ENCODE assay signal across 10 cellular contexts in the genomic region with DNA sequence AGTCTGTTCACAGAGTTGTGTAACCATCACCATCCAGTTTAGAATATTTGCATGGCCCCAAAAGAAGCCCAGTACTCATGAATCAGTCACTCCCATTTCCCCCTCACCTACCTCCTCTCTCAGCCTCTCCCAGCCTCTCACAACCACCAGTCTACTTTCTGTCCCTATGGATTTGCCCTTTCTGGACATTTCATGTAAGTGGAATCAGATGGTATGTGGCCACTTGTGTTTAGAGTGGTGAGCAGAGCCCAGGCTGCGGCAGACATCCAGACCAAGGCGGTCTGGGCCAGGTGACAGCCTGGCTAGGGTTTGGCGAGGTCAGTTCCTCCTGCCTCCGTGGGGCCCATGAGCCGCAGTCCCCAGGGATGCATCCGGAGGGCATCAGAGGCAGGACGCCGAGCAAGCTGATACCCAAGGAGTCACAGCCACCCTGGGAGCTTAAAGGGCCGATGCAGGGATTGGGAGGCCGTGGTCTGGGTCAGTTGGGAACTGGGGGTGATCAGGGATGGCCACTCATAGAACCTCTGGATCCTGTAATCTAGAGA. TPM values are rescaled to one million over a fixed set of nuclear protein-coding genes. Genes with fewer than 3 reads are reported as not detected.
A peak's percentile ranks its signal among the peaks of the same experiment; 100 is the strongest.
DNase-seq lines count a peak whose midpoint lies in the region; ATAC-seq and TF ChIP-seq lines count a peak whose summit lies in the region.
"Had no signal": no experiment of that assay in that cellular context is flagged by ENCODE, and none has a peak within 500 bp of the region (broad histone marks: within the 10 kb centered on the region; RNA-seq: fewer than 3 reads in every experiment).

No MANE protein-coding gene starts in this region.

- no peak for TF ChIP-seq CTCF in activated CD8-positive, alpha-beta T cell treated with anti-CD3 and anti-CD28 coated beads for 36 hours (IDR thresholded peaks at IDR 0.05)
- no peak for TF ChIP-seq CTCF in Caco-2 (IDR thresholded peaks at IDR 0.05; ENCODE audit: insufficient read depth in 1 of 2, low read depth in 1 of 2, low read length in 1 of 2, severe bottlenecking in 1 of 2, unreplicated experiment in 1 of 2)

- intact Hi-C loops in activated naive CD4-positive, alpha-beta T cell treated with anti-CD3 and anti-CD28 coated beads for 36 hours (cut with micrococcal nuclease): loop anchor here (1.0 to 2.0 kb wide), 2 partner anchors 19 to 30 kb away; no protein-coding TSS in a partner anchor
- intact Hi-C loops in activated CD8-positive, alpha-beta T cell treated with anti-CD3 and anti-CD28 coated beads for 36 hours (cut with micrococcal nuclease): no loop called here
- intact Hi-C loops in Caco-2 (cut with micrococcal nuclease; ENCODE audit: unreplicated experiment): loop anchor here (5.0 kb wide), 1 partner anchor 55 kb away; no protein-coding TSS in a partner anchor

- H3K9me3 ChIP-seq in Caco-2: no peaks in the 10 kb centered on the region

- CTCF ChIA-PET in activated naive CD4-positive, alpha-beta T cell treated with anti-CD3 and anti-CD28 coated beads for 36 hours (lab: Charles Lee): no interaction called here
- CTCF ChIA-PET in activated CD8-positive, alpha-beta T cell treated with anti-CD3 and anti-CD28 coated beads for 36 hours (lab: Charles Lee): interaction anchor here (1.9 kb wide), 1 partner anchor 53 kb away, joined by 5 read pairs; no protein-coding TSS in a partner anchor
- CTCF ChIA-PET in Caco-2 (lab: Charles Lee): interaction anchor here (1.5 kb wide), 1 partner anchor 52 kb away, joined by 6 read pairs; no protein-coding TSS in a partner anchor

- BruUV-seq in Caco-2 (replicated peaks; lab: Mats Ljungman, UMichigan): no TSS peak

- H3K36me3 ChIP-seq in Caco-2 (ENCODE audit: control insufficient read depth, insufficient read depth, low read length): no peaks in the 10 kb centered on the region

- DNase-seq in activated naive CD4-positive, alpha-beta T cell treated with anti-CD3 and anti-CD28 coated beads for 36 hours: no peak
- no peak for DNase-seq in activated naive CD4-positive, alpha-beta T cell (lab: John Stamatoyannopoulos, UW)
- DNase-seq in activated CD8-positive, alpha-beta T cell treated with anti-CD3 and anti-CD28 coated beads for 36 hours: no peak
- peak; percentile 21 for DNase-seq in iPS-NIHi7 (ENCODE audit: extremely low spot score)
- no peak for DNase-seq in stimulated activated naive CD8-positive, alpha-beta T cell treated with anti-CD3 and anti-CD28 coated beads, Interleukin-15, amount 100 ng/mL, for 72 hours
- DNase-seq in HCEC 1CT: no peak
- DNase-seq in NCI-H1436 treated with DMSO at 0.1 percent for 48 hours (lab: John Stamatoyannopoulos, UW): no peak
- DNase-seq in Caco-2: no peak
- DNase-seq: central memory CD4-positive, alpha-beta T cell had no signal

- H3K27ac Mint-ChIP-seq in activated naive CD4-positive, alpha-beta T cell treated with anti-CD3 and anti-CD28 coated beads for 36 hours: peak overlapping the region; percentile 75
- H3K27ac Mint-ChIP-seq in activated CD8-positive, alpha-beta T cell treated with anti-CD3 and anti-CD28 coated beads for 36 hours: peak overlapping the region; percentile 47
- H3K27ac Mint-ChIP-seq in stimulated activated naive CD8-positive, alpha-beta T cell treated with anti-CD3 and anti-CD28 coated beads, Interleukin-15, amount 100 ng/mL, for 72 hours: peak overlapping the region; percentile 23 to 89
- H3K27ac Mint-ChIP-seq in Caco-2 (ENCODE audit: unreplicated experiment): no peak overlapping the region
- H3K27ac Mint-ChIP-seq: nephron had no signal

- H3K27me3 ChIP-seq in Caco-2 (replicated peaks; ENCODE audit: control insufficient read depth, insufficient read depth, low read length): no peaks in the 10 kb centered on the region

- POLR2A ChIA-PET in activated CD8-positive, alpha-beta T cell treated with anti-CD3 and anti-CD28 coated beads for 36 hours (lab: Charles Lee): no interaction called here
- POLR2A ChIA-PET in Caco-2 (lab: Charles Lee): no interaction called here

- no peaks in the 10 kb centered on the region for H3K9me3 Mint-ChIP-seq in activated naive CD4-positive, alpha-beta T cell treated with anti-CD3 and anti-CD28 coated beads for 36 hours
- no peaks in the 10 kb centered on the region for H3K9me3 Mint-ChIP-seq in activated CD8-positive, alpha-beta T cell treated with anti-CD3 and anti-CD28 coated beads for 36 hours
- H3K9me3 Mint-ChIP-seq in stimulated activated naive CD8-positive, alpha-beta T cell treated with anti-CD3 and anti-CD28 coated beads, Interleukin-15, amount 100 ng/mL, for 72 hours: no peaks in the 10 kb centered on the region
- H3K9me3 Mint-ChIP-seq in Caco-2 (ENCODE audit: unreplicated experiment): no peaks in the 10 kb centered on the region
- H3K9me3 Mint-ChIP-seq: nephron had no signal

- H3K36me3 Mint-ChIP-seq in activated naive CD4-positive, alpha-beta T cell treated with anti-CD3 and anti-CD28 coated beads for 36 hours (ENCODE audit: low read depth): no peaks in the 10 kb centered on the region
- no peaks in the 10 kb centered on the region for H3K36me3 Mint-ChIP-seq in activated CD8-positive, alpha-beta T cell treated with anti-CD3 and anti-CD28 coated beads for 36 hours (ENCODE audit: low read depth)
- H3K36me3 Mint-ChIP-seq in Caco-2 (ENCODE audit: insufficient read depth, unreplicated experiment): no peaks in the 10 kb centered on the region

- no peak overlapping the region for H3K4me3 ChIP-seq in Caco-2 (ENCODE audit: low read depth, low read length)

- no peak for ATAC-seq in activated CD8-positive, alpha-beta T cell treated with anti-CD3 and anti-CD28 coated beads for 36 hours
- ATAC-seq in stimulated activated naive CD8-positive, alpha-beta T cell treated with anti-CD3 and anti-CD28 coated beads, Interleukin-15, amount 100 ng/mL, for 72 hours: no peak

- no peaks in the 10 kb centered on the region for H3K4me1 ChIP-seq in Caco-2

- H3K4me3 Mint-ChIP-seq in activated naive CD4-positive, alpha-beta T cell treated with anti-CD3 and anti-CD28 coated beads for 36 hours: no peak overlapping the region
- no peak overlapping the region for H3K4me3 Mint-ChIP-seq in activated CD8-positive, alpha-beta T cell treated with anti-CD3 and anti-CD28 coated beads for 36 hours
- peak overlapping the region; percentile 38 to 58 for H3K4me3 Mint-ChIP-seq in stimulated activated naive CD8-positive, alpha-beta T cell treated with anti-CD3 and anti-CD28 coated beads, Interleukin-15, amount 100 ng/mL, for 72 hours
- no peak overlapping the region for H3K4me3 Mint-ChIP-seq in Caco-2 (ENCODE audit: unreplicated experiment)
- H3K4me3 Mint-ChIP-seq: nephron had no signal

- H3K27me3 Mint-ChIP-seq in activated naive CD4-positive, alpha-beta T cell treated with anti-CD3 and anti-CD28 coated beads for 36 hours (ENCODE audit: low read depth): no peaks in the 10 kb centered on the region
- H3K27me3 Mint-ChIP-seq in activated CD8-positive, alpha-beta T cell treated with anti-CD3 and anti-CD28 coated beads for 36 hours: no peaks in the 10 kb centered on the region
- H3K27me3 Mint-ChIP-seq in stimulated activated naive CD8-positive, alpha-beta T cell treated with anti-CD3 and anti-CD28 coated beads, Interleukin-15, amount 100 ng/mL, for 72 hours: no peaks in the 10 kb centered on the region
- H3K27me3 Mint-ChIP-seq in Caco-2 (ENCODE audit: insufficient read depth, unreplicated experiment): peaks cover 7% of the 10 kb centered on the region

- H3K4me1 Mint-ChIP-seq in activated naive CD4-positive, alpha-beta T cell treated with anti-CD3 and anti-CD28 coated beads for 36 hours (ENCODE audit: low read depth): peaks cover 42% of the 10 kb centered on the region
- H3K4me1 Mint-ChIP-seq in activated CD8-positive, alpha-beta T cell treated with anti-CD3 and anti-CD28 coated beads for 36 hours (ENCODE audit: low read depth): peaks cover 41% of the 10 kb centered on the region
- peaks cover 53% of the 10 kb centered on the region for H3K4me1 Mint-ChIP-seq in stimulated activated naive CD8-positive, alpha-beta T cell treated with anti-CD3 and anti-CD28 coated beads, Interleukin-15, amount 100 ng/mL, for 72 hours
- H3K4me1 Mint-ChIP-seq in Caco-2 (ENCODE audit: low read depth, unreplicated experiment): no peaks in the 10 kb centered on the region
- H3K4me1 Mint-ChIP-seq: nephron had no signal

RNA-seq across cellular contexts. Expression of gene CLDN5, which starts 53.3 kb away (rescaled TPM):
- under 1 TPM in 1 of 2 experiments, not detected in 1; 0.21 TPM for total RNA-seq in activated naive CD4-positive, alpha-beta T cell treated with anti-CD3 and anti-CD28 coated beads for 36 hours
- total RNA-seq in activated CD8-positive, alpha-beta T cell treated with anti-CD3 and anti-CD28 coated beads for 36 hours: not detected
- not detected in 2 replicates for total RNA-seq in Caco-2 (2022)

Comparison
In these comparisons a context has a peak if more than half of its experiments do, and no peak if none do; other contexts are left out.
1. H3K4me3 Mint-ChIP-seq: peak in stimulated activated naive CD8-positive, alpha-beta T cell treated with anti-CD3 and anti-CD28 coated beads, Interleukin-15, amount 100 ng/mL, for 72 hours (2 of 2); none in activated naive CD4-positive, alpha-beta T cell treated with anti-CD3 and anti-CD28 coated beads for 36 hours (single experiment), activated CD8-positive, alpha-beta T cell treated with anti-CD3 and anti-CD28 coated beads for 36 hours (single experiment) and Caco-2 (single experiment).